In the genomic region with DNA sequence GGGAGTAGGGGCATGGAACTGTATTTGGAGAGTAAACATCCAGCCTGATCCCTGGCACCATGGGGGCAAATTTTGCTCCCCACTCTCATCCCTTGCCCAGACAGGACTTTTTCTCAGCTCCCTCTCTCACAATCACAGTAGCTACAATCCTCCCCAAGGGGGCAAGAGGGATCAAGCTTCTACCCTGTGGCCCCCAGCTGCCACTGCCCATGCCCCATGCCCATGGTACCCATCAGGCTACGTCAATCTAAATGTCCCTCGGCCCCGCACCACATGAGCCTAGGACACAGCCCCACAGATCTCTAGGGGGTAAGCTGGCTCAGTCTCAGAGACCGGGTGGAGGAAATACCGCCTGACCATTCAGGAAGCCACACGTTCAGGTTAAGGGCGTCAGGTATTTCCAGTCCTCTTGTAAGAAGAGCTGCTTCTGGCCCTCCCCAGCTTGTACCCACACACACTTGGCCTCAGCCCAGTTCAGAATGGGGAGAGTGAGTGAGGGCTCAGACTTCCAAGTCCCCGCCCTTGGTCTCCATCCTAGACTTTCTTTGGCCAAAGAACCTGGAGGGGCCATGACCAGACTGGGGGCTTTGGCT, we compare ENCODE assay signal across 9 cellular contexts. TPM values are rescaled to one million over a fixed set of nuclear protein-coding genes. Genes with fewer than 3 reads are reported as not detected.
A peak's percentile ranks its signal among the peaks of the same experiment; 100 is the strongest.
DNase-seq lines count a peak whose midpoint lies in the region; TF ChIP-seq lines count a peak whose summit lies in the region.
"Had no signal": no experiment of that assay in that cellular context is flagged by ENCODE, and none has a peak within 500 bp of the region (broad histone marks: within the 10 kb centered on the region; RNA-seq: fewer than 3 reads in every experiment).

No MANE protein-coding gene starts in this region.

- H3K9me3 ChIP-seq in BLaER1 treated with 17β-estradiol and CSF1 and Interleukin-3, amounts not matched to agents 10 nM and 100 nM (replicated peaks in 1 of 11), result no peaks in the 10 kb centered on the region
- no peaks in the 10 kb centered on the region for H3K9me3 ChIP-seq in HUES64 (ENCODE audit: insufficient read depth, low read depth, low read length)

- no peak for TF ChIP-seq CTCF in nephron (IDR thresholded peaks at IDR 0.05; ENCODE audit: unreplicated experiment in 3 of 3)

- H3K27ac ChIP-seq in BLaER1 treated with 17β-estradiol and CSF1 and Interleukin-3, amounts not matched to agents 10 nM and 100 nM, result peak overlapping the region in 8 of 11 experiments; percentile 22 to 57 (median 44); a peak in 14 of 22 replicates
- H3K27ac ChIP-seq in HUES64 (ENCODE audit: low read depth, low read length), result no peak overlapping the region

- H3K27me3 Mint-ChIP-seq in nephron (ENCODE audit: low read depth), result no peaks in the 10 kb centered on the region

- 77% methylated on average over 8 of the region's 8 CpGs for WGBS in HUES64

- H3K4me2 ChIP-seq in BLaER1 treated with 17β-estradiol and CSF1 and Interleukin-3, amounts not matched to agents 10 nM and 100 nM, result peak overlapping the region; percentile 79 to 98 (median 93)

- H3K9ac ChIP-seq in BLaER1 treated with 17β-estradiol and CSF1 and Interleukin-3, amounts not matched to agents 10 nM and 100 nM, result peak overlapping the region; percentile 30 to 63 (median 50); a peak in 19 of 22 replicates
- H3K9ac ChIP-seq in HUES64 (ENCODE audit: low read depth, low read length), result no peak overlapping the region

- H3K4me1 ChIP-seq in BLaER1 treated with 17β-estradiol and CSF1 and Interleukin-3, amounts not matched to agents 10 nM and 100 nM, result peaks cover 47 to 60% (median 57%) of the 10 kb centered on the region in 10 experiments
- peaks cover 18% of the 10 kb centered on the region for H3K4me1 ChIP-seq in HUES64 (ENCODE audit: insufficient read depth, low read length)

- peak overlapping the region; percentile 89 to 97 (median 91) for H3K4me3 Mint-ChIP-seq in nephron

- peak; percentile 29 for DNase-seq in cerebellar cortex (ENCODE audit: low spot score)
- no peak for DNase-seq in 8988T
- DNase-seq in stimulated activated CD4-positive, alpha-beta T cell treated with anti-CD3 and anti-CD28 coated beads, Interleukin-15, amount 100 ng/mL, for 24 hours, result no peak
- DNase-seq in hepatic stellate cell (ENCODE audit: low spot score), result no peak
- DNase-seq in AG08395 (ENCODE audit: low spot score), result no peak
- DNase-seq: T1000 had no signal

- H3K27ac Mint-ChIP-seq in nephron, result peak overlapping the region; percentile 55 to 60 (median 59)

- H3K36me3 Mint-ChIP-seq in nephron (ENCODE audit: low read depth), result peaks cover 20% of the 10 kb centered on the region

- H3K36me3 ChIP-seq in BLaER1 treated with 17β-estradiol and CSF1 and Interleukin-3, amounts not matched to agents 10 nM and 100 nM, result peaks cover 30 to 37% (median 36%) of the 10 kb centered on the region in 11 experiments
- H3K36me3 ChIP-seq in HUES64 (ENCODE audit: insufficient read depth, low read length), result peaks cover 35% of the 10 kb centered on the region

- no peaks in the 10 kb centered on the region for H3K27me3 ChIP-seq in BLaER1 treated with 17β-estradiol and CSF1 and Interleukin-3, amounts not matched to agents 10 nM and 100 nM
- no peaks in the 10 kb centered on the region for H3K27me3 ChIP-seq in HUES64 (ENCODE audit: insufficient read depth, low read length)

- H3K9me3 Mint-ChIP-seq in nephron, result no peaks in the 10 kb centered on the region

- peak overlapping the region; percentile 29 to 84 (median 78); a peak in 19 of 20 replicates for H3K4me3 ChIP-seq in BLaER1 treated with 17β-estradiol and CSF1 and Interleukin-3, amounts not matched to agents 10 nM and 100 nM
- H3K4me3 ChIP-seq in HUES64 (ENCODE audit: low read length), result peak overlapping the region; percentile 79

- H3K4me1 Mint-ChIP-seq in nephron, result peaks cover 50% of the 10 kb centered on the region

- H4K20me1 ChIP-seq in BLaER1 treated with 17β-estradiol and CSF1 and Interleukin-3, amounts not matched to agents 10 nM and 100 nM, result peaks cover 0 to 57% (median 40%) of the 10 kb centered on the region in 11 experiments; a peak in 19 of 22 replicates

RNA-seq across cellular contexts. Expression of gene CACNB1, which starts 1.8 kb away (rescaled TPM):
- 4.7 TPM for polyA plus RNA-seq in HUES64 (2013, experiment 1 of 2)
- 6.3 TPM for polyA plus RNA-seq in HUES64 (2013, experiment 2 of 2)

RNA-seq across cellular contexts. Expression of gene RPL19, which starts 4.4 kb away (rescaled TPM):
- 2,560 TPM for polyA plus RNA-seq in HUES64 (2013, experiment 1 of 2)
- 2,667 TPM for polyA plus RNA-seq in HUES64 (2013, experiment 2 of 2)

RNA-seq across cellular contexts. Expression of gene ARL5C, which starts 29.7 kb away (rescaled TPM):
- polyA plus RNA-seq in HUES64 (2013, experiment 1 of 2), result not detected
- polyA plus RNA-seq in HUES64 (2013, experiment 2 of 2), result not detected

RNA-seq across cellular contexts. Expression of gene STAC2, which starts 30.1 kb away (rescaled TPM):
- 1.1 TPM for polyA plus RNA-seq in HUES64 (2013, experiment 1 of 2)
- 1.4 TPM for polyA plus RNA-seq in HUES64 (2013, experiment 2 of 2)

RNA-seq across cellular contexts. Expression of gene PLXDC1, which starts 44.2 kb away (rescaled TPM):
- polyA plus RNA-seq in HUES64 (2013, experiment 1 of 2), result 0.60 TPM
- polyA plus RNA-seq in HUES64 (2013, experiment 2 of 2), result 0.32 TPM
